ENCODE assay signal across 2 cellular contexts in the genomic region with DNA sequence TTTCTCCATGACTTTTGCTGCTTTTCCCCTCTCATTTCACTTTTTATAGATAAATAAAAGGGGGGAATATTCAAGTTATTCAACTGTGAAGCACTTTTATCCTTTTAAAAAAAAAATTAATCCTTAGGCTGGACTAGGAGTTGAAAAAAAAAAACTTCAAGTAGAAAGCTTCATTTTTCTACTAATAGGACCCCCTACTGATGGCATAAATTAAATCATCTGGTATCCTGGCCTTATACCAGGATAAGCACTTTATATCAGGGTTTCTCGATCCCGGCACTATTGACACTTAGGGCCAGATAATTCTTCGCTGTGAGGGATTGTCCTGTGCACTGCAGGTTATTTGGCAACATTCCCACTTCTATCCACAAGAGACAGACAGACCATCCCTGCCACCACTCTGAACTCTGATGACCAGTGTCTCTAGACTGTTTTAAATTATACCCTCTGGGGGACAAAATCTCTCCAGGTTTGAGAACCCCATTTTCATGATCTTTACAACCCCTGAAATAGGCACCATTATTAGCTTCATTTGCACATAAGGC.
TF ChIP-seq lines count a peak whose summit lies in the region.

No MANE protein-coding gene starts in this region.

TF ChIP-seq in HEK293, 187 proteins besides CTCF, POLR2A, EP300 and RAD21:
- TF ChIP-seq ZNF791 (tag by site-specific recombination; IDR thresholded peaks at IDR 0.05) (no peak), ZNF600 (tag by site-specific recombination; IDR thresholded peaks at IDR 0.05) (peak; percentile 60), ZBTB48 (tag by site-specific recombination; IDR thresholded peaks at IDR 0.05) (peak; percentile 52; the same call in 1 of the 2 replicates), PRDM1 (tag by site-specific recombination; IDR thresholded peaks at IDR 0.05) (peak; percentile 78; the same call in 1 of the 2 replicates), ZNF391 (tag by site-specific recombination; IDR thresholded peaks at IDR 0.05; ENCODE audit: borderline replicate concordance, low read depth) (no peak), ZBTB17 (tag by site-specific recombination; IDR thresholded peaks at IDR 0.05) (peak; percentile 21; the same call in 1 of the 2 replicates), ZNF660 (tag by site-specific recombination; IDR thresholded peaks at IDR 0.05) (no peak), ZIC2 (tag by site-specific recombination; IDR thresholded peaks at IDR 0.05) (peak; percentile 40; the same call in 1 of the 2 replicates), SALL2 (tag by site-specific recombination; IDR thresholded peaks at IDR 0.05; ENCODE audit: borderline replicate concordance) (no peak), EGR2 (tag by site-specific recombination; IDR thresholded peaks at IDR 0.05; ENCODE audit: low read depth) (no peak), MZF1 (tag by site-specific recombination; IDR thresholded peaks at IDR 0.05; ENCODE audit: borderline replicate concordance) (peak; percentile 59; the same call in 1 of the 2 replicates)
- TF ChIP-seq, protein P1, sequence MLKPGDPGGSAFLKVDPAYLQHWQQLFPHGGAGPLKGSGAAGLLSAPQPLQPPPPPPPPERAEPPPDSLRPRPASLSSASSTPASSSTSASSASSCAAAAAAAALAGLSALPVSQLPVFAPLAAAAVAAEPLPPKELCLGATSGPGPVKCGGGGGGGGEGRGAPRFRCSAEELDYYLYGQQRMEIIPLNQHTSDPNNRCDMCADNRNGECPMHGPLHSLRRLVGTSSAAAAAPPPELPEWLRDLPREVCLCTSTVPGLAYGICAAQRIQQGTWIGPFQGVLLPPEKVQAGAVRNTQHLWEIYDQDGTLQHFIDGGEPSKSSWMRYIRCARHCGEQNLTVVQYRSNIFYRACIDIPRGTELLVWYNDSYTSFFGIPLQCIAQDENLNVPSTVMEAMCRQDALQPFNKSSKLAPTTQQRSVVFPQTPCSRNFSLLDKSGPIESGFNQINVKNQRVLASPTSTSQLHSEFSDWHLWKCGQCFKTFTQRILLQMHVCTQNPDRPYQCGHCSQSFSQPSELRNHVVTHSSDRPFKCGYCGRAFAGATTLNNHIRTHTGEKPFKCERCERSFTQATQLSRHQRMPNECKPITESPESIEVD (tag by site-specific recombination; IDR thresholded peaks at IDR 0.05) = peak; percentile 51; the same call in 1 of the 2 replicates
- TF ChIP-seq, protein P2, sequence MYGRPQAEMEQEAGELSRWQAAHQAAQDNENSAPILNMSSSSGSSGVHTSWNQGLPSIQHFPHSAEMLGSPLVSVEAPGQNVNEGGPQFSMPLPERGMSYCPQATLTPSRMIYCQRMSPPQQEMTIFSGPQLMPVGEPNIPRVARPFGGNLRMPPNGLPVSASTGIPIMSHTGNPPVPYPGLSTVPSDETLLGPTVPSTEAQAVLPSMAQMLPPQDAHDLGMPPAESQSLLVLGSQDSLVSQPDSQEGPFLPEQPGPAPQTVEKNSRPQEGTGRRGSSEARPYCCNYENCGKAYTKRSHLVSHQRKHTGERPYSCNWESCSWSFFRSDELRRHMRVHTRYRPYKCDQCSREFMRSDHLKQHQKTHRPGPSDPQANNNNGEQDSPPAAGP (tag by site-specific recombination; IDR thresholded peaks at IDR 0.05) = no peak

TF ChIP-seq in HepG2, 621 proteins besides CTCF, POLR2A, EP300 and RAD21:
- no peak for TF ChIP-seq ARID5B (CRISPR knock-in tag; IDR thresholded peaks at IDR 0.05)
- no peak for TF ChIP-seq BORCS8-MEF2B (CRISPR knock-in tag; IDR thresholded peaks at IDR 0.05)
- no peak for TF ChIP-seq BRCA1 (CRISPR knock-in tag; IDR thresholded peaks at IDR 0.05)
- no peak for TF ChIP-seq SMARCE1 (IDR thresholded peaks at IDR 0.05; ENCODE audit: borderline replicate concordance)
- TF ChIP-seq TCF12 (IDR thresholded peaks at IDR 0.05) = no peak
- no peak for TF ChIP-seq TCF12 (CRISPR knock-in tag; IDR thresholded peaks at IDR 0.05)
- TF ChIP-seq PAX8 (CRISPR knock-in tag; IDR thresholded peaks at IDR 0.05; ENCODE audit: borderline replicate concordance) = no peak
- TF ChIP-seq SCMH1 (CRISPR knock-in tag; IDR thresholded peaks at IDR 0.05; ENCODE audit: borderline replicate concordance) = no peak
- no peak for TF ChIP-seq TRIM22 (IDR thresholded peaks at IDR 0.05)
- TF ChIP-seq ATF2 (CRISPR knock-in tag; IDR thresholded peaks at IDR 0.05) = no peak
- TF ChIP-seq U2AF1 (optimal IDR thresholded peaks at IDR 0.05; ENCODE audit: low read depth, low read length) = no peak
